9 cellular contexts compared by ENCODE assay signal in the genomic region with DNA sequence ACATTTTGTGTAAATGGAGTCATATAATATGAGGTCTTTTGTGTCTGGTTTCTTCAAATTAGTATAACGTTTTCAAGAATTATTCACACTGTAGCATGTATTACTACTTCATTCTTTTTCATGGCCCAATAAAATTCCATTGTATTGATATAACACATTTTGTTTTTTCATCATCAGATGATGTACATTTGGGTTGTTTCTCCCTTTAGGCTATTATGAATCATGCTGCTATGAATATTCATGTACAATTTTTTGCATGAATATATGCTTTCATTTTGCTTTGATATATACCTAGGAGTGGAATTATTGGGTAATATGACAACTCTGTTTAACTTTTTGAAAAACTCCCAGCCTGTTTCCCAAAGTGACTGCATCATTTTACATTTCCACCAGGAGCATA.
"Had no signal": no experiment of that assay in that cellular context is flagged by ENCODE, and none has a peak within 500 bp of the region (broad histone marks: within the 10 kb centered on the region; RNA-seq: fewer than 3 reads in every experiment).

No MANE protein-coding gene starts in this region.

- ATAC-seq: HCT116, HepG2 had no signal

- H3K27ac ChIP-seq: GM23248, HL-60 had no signal

- H3K27ac Mint-ChIP-seq: HFFc6, IgD-negative memory B cell had no signal

- DNase-seq: GM23248, GOT3, H7, HFFc6 had no signal

- H3K9me3 Mint-ChIP-seq: IgD-negative memory B cell had no signal

- H3K36me3 ChIP-seq: HAP-1 had no signal

- H3K9me3 ChIP-seq: HAP-1 had no signal

- H3K36me3 Mint-ChIP-seq: IgD-negative memory B cell had no signal

- H3K4me3 Mint-ChIP-seq: HFFc6, IgD-negative memory B cell had no signal

- H3K4me1 ChIP-seq: HAP-1 had no signal

- H3K9ac ChIP-seq: GM23248 had no signal

- H3K27me3 Mint-ChIP-seq: IgD-negative memory B cell had no signal

- H2AFZ ChIP-seq: GM23248 had no signal

- H3K4me3 ChIP-seq: GM23248, HAP-1 had no signal
